ENCODE assay signal across 18 cellular contexts in genomic region chr5:35862126-35862525, GRCh38. TPM values are rescaled to one million over a fixed set of nuclear protein-coding genes. Genes with fewer than 3 reads are reported as not detected.
A peak's percentile ranks its signal among the peaks of the same experiment; 100 is the strongest.
DNase-seq lines count a peak whose midpoint lies in the region; ATAC-seq and TF ChIP-seq lines count a peak whose summit lies in the region.
"Had no signal": no experiment of that assay in that cellular context is flagged by ENCODE, and none has a peak within 500 bp of the region (broad histone marks: within the 10 kb centered on the region; RNA-seq: fewer than 3 reads in every experiment).

No MANE protein-coding gene starts in this region.

- H3K4me3 Mint-ChIP-seq in activated T-cell treated with anti-CD3 and anti-CD28 coated beads, Interleukin-2, amount 50 U/mL, for 72 hours, result peak overlapping the region; percentile 81 to 99
- peak overlapping the region; percentile 85 for H3K4me3 Mint-ChIP-seq in activated naive CD8-positive, alpha-beta T cell treated with anti-CD3 and anti-CD28 coated beads, Interleukin-2, amount 10 ng/mL, durations not matched to agents 7 days and 5 days
- H3K4me3 Mint-ChIP-seq: endodermal cell, mesothelial cell of epicardium had no signal

- DNase-seq in activated T-cell treated with anti-CD3 and anti-CD28 coated beads, Interleukin-2, amount 50 U/mL, for 72 hours, result no peak
- DNase-seq in activated T-cell treated with anti-CD3 and anti-CD28 coated beads for 4 hours (no peak), smooth muscle cell (lab: John Stamatoyannopoulos, UW; ENCODE audit: unreplicated experiment) (no peak), DMS153 treated with DMSO at 0.1 percent for 48 hours (lab: John Stamatoyannopoulos, UW; ENCODE audit: unreplicated experiment) (no peak), germinal center (ENCODE audit: low spot score) (no peak), NOMO-1 treated with dmso at 0.1 percent for 144 hours (lab: John Stamatoyannopoulos, UW; ENCODE audit: unreplicated experiment) (no peak)
- DNase-seq in activated naive CD8-positive, alpha-beta T cell treated with anti-CD3 and anti-CD28 coated beads, Interleukin-2, amount 10 ng/mL, durations not matched to agents 7 days and 5 days, result no peak
- DNase-seq: cerebellar nuclear complex, endodermal cell, GF-D8, H7, right cardiac atrium had no signal

- H3K9me3 Mint-ChIP-seq in activated T-cell treated with anti-CD3 and anti-CD28 coated beads, Interleukin-2, amount 50 U/mL, for 72 hours, result peaks cover 2% of the 10 kb centered on the region in 2 donors
- peaks cover 4% of the 10 kb centered on the region for H3K9me3 Mint-ChIP-seq in activated naive CD8-positive, alpha-beta T cell treated with anti-CD3 and anti-CD28 coated beads, Interleukin-2, amount 10 ng/mL, durations not matched to agents 7 days and 5 days

- no peak overlapping the region for H3K9ac ChIP-seq in smooth muscle cell (ENCODE audit: low read depth)

- POLR2A ChIA-PET in activated naive CD8-positive, alpha-beta T cell treated with anti-CD3 and anti-CD28 coated beads, Interleukin-2, amount 10 ng/mL, durations not matched to agents 7 days and 5 days (lab: Charles Lee), result interaction anchor here (1.3 to 1.4 kb wide), 3 partner anchors 11 to 78 kb away, joined by 3 to 5 read pairs (median 4); no protein-coding TSS in a partner anchor

- no peak for ATAC-seq in activated T-cell treated with anti-CD3 and anti-CD28 coated beads, Interleukin-2, amount 50 U/mL, for 72 hours (replicated peaks in 1 of 2)
- peak; percentile 43 for ATAC-seq in HG03432 (IDR thresholded peaks at IDR 0.05; ENCODE audit: unreplicated experiment)
- no peak for ATAC-seq in activated naive CD8-positive, alpha-beta T cell treated with anti-CD3 and anti-CD28 coated beads, Interleukin-2, amount 10 ng/mL, durations not matched to agents 7 days and 5 days (ENCODE audit: low read depth)
- ATAC-seq: right cardiac atrium had no signal

- H3K4me1 Mint-ChIP-seq in activated T-cell treated with anti-CD3 and anti-CD28 coated beads, Interleukin-2, amount 50 U/mL, for 72 hours (ENCODE audit: low read depth), result peaks cover 94% of the 10 kb centered on the region
- peaks cover 66% of the 10 kb centered on the region for H3K4me1 Mint-ChIP-seq in activated naive CD8-positive, alpha-beta T cell treated with anti-CD3 and anti-CD28 coated beads, Interleukin-2, amount 10 ng/mL, durations not matched to agents 7 days and 5 days

- H3K4me3 ChIP-seq in smooth muscle cell, result no peak overlapping the region
- H3K4me3 ChIP-seq: hepatocyte had no signal

- no peak for TF ChIP-seq CTCF in smooth muscle cell (IDR thresholded peaks at IDR 0.05; ENCODE audit: borderline replicate concordance, insufficient read depth, poor library complexity, severe bottlenecking)

- peaks cover 27% of the 10 kb centered on the region for H3K4me1 ChIP-seq in smooth muscle cell (ENCODE audit: low read depth)

- H3F3A ChIP-seq in smooth muscle cell (ENCODE audit: low read depth), result peaks cover 16% of the 10 kb centered on the region

- H3K9me3 ChIP-seq in smooth muscle cell (replicated peaks; ENCODE audit: low read depth), result no peaks in the 10 kb centered on the region
- H3K9me3 ChIP-seq: neutrophil had no signal

- peak overlapping the region; percentile 88 for H3K27ac ChIP-seq in smooth muscle cell (ENCODE audit: low read depth)
- H3K27ac ChIP-seq: hepatocyte, neutrophil had no signal

- no peaks in the 10 kb centered on the region for H3K27me3 ChIP-seq in smooth muscle cell (ENCODE audit: low read depth)
- H3K27me3 ChIP-seq: hepatocyte, neutrophil had no signal

- WGBS in smooth muscle cell (ENCODE audit: low lambda C conversion rate), result 71% methylated on average over 2 of the region's 2 CpGs

- peak overlapping the region; percentile 100 for H3K27ac Mint-ChIP-seq in activated T-cell treated with anti-CD3 and anti-CD28 coated beads, Interleukin-2, amount 50 U/mL, for 72 hours
- peak overlapping the region; percentile 74 for H3K27ac Mint-ChIP-seq in activated naive CD8-positive, alpha-beta T cell treated with anti-CD3 and anti-CD28 coated beads, Interleukin-2, amount 10 ng/mL, durations not matched to agents 7 days and 5 days
- H3K27ac Mint-ChIP-seq: endodermal cell, mesothelial cell of epicardium had no signal

- H3K36me3 Mint-ChIP-seq in activated T-cell treated with anti-CD3 and anti-CD28 coated beads, Interleukin-2, amount 50 U/mL, for 72 hours (ENCODE audit: insufficient read depth in 2 of 2), result peaks cover 37 to 82% of the 10 kb centered on the region in 2 donors
- peaks cover 61% of the 10 kb centered on the region for H3K36me3 Mint-ChIP-seq in activated naive CD8-positive, alpha-beta T cell treated with anti-CD3 and anti-CD28 coated beads, Interleukin-2, amount 10 ng/mL, durations not matched to agents 7 days and 5 days
- H3K36me3 Mint-ChIP-seq: mesothelial cell of epicardium had no signal

- H4K20me1 ChIP-seq in smooth muscle cell (ENCODE audit: low read depth), result no peaks in the 10 kb centered on the region

- no peaks in the 10 kb centered on the region for H3K79me2 ChIP-seq in smooth muscle cell (ENCODE audit: low read depth)
- H3K79me2 ChIP-seq: hepatocyte had no signal

- H3K27me3 Mint-ChIP-seq in activated T-cell treated with anti-CD3 and anti-CD28 coated beads, Interleukin-2, amount 50 U/mL, for 72 hours (ENCODE audit: low read depth), result no peaks in the 10 kb centered on the region
- no peaks in the 10 kb centered on the region for H3K27me3 Mint-ChIP-seq in activated naive CD8-positive, alpha-beta T cell treated with anti-CD3 and anti-CD28 coated beads, Interleukin-2, amount 10 ng/mL, durations not matched to agents 7 days and 5 days

- no peak overlapping the region for H3K4me2 ChIP-seq in smooth muscle cell
- H3K4me2 ChIP-seq: hepatocyte had no signal

- H3K36me3 ChIP-seq in smooth muscle cell (ENCODE audit: low read depth), result peaks cover 6% of the 10 kb centered on the region
- H3K36me3 ChIP-seq: neutrophil had no signal

- H2AFZ ChIP-seq in smooth muscle cell (ENCODE audit: low read depth), result no peak overlapping the region
- H2AFZ ChIP-seq: hepatocyte had no signal

RNA-seq across cellular contexts. Expression of gene IL7R, which starts 5.4 kb away (rescaled TPM):
- 100 to 1,000 TPM; 102 to 143 TPM for total RNA-seq in activated T-cell treated with anti-CD3 and anti-CD28 coated beads, Interleukin-2, amount 50 U/mL, for 72 hours
- 100 to 1,000 TPM; 738 to 891 TPM for total RNA-seq in activated naive CD8-positive, alpha-beta T cell treated with anti-CD3 and anti-CD28 coated beads, Interleukin-2, amount 10 ng/mL, durations not matched to agents 7 days and 5 days
- total RNA-seq in smooth muscle cell, result 15.9 and 16.6 TPM in 2 replicates
- polyA plus RNA-seq in smooth muscle cell, result 4.4 and 11.5 TPM in 2 replicates
- total RNA-seq: H7, HT-29, NCI-H460 had no signal

Comparison
In these comparisons a context has a peak if more than half of its experiments do, and no peak if none do; other contexts are left out.
1. RNA of gene IL7R, which starts 5.4 kb away (total RNA-seq): 738 to 891 TPM in activated naive CD8-positive, alpha-beta T cell treated with anti-CD3 and anti-CD28 coated beads, Interleukin-2, amount 10 ng/mL, durations not matched to agents 7 days and 5 days; 102 to 143 TPM in activated T-cell treated with anti-CD3 and anti-CD28 coated beads, Interleukin-2, amount 50 U/mL, for 72 hours and 15.9 to 16.6 TPM in smooth muscle cell; every median in the first group is over 4 times any median in the second.